9 cellular contexts compared by ENCODE assay signal in the genomic region with DNA sequence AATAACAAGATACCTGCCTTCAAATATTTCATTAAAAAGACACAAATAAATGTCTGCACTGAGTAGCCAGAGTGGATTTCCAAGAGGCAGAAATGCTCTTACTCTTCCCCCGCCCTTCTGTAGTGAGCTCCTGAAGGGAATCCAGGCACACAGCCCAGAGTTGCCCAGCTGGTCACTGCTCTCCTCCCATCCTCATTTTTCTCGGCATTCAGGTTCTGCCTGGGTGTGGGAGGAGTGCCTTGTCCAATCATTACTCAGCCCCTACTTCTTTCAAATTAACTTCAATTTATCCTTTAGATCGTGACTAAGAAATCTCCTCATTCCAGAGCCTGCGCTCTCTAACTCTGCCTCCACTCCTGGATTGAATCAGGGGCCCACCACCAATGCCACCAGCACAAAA. TPM values are rescaled to one million over a fixed set of nuclear protein-coding genes. Genes with fewer than 3 reads are reported as not detected.
A peak's percentile ranks its signal among the peaks of the same experiment; 100 is the strongest.
DNase-seq lines count a peak whose midpoint lies in the region; ATAC-seq and TF ChIP-seq lines count a peak whose summit lies in the region.
"Had no signal": no experiment of that assay in that cellular context is flagged by ENCODE, and none has a peak within 500 bp of the region (broad histone marks: within the 10 kb centered on the region; RNA-seq: fewer than 3 reads in every experiment).

No MANE protein-coding gene starts in this region.

- CTCF ChIA-PET in A673 (lab: Charles Lee): no interaction called here
- CTCF ChIA-PET in activated CD4-positive, alpha-beta memory T cell treated with anti-CD3 and anti-CD28 coated beads, Interleukin-2, amount 10 ng/mL, durations not matched to agents 7 days and 5 days (lab: Charles Lee): no interaction called here

- no peaks in the 10 kb centered on the region for H3K36me3 Mint-ChIP-seq in effector memory CD8-positive, alpha-beta T cell (ENCODE audit: insufficient read depth)
- peaks cover 12% of the 10 kb centered on the region for H3K36me3 Mint-ChIP-seq in activated CD4-positive, alpha-beta memory T cell treated with anti-CD3 and anti-CD28 coated beads, Interleukin-2, amount 10 ng/mL, durations not matched to agents 7 days and 5 days (ENCODE audit: low read depth)

- DNase-seq in A673 (ENCODE audit: low spot score) (peak; percentile 22), mucosa of descending colon (peak; percentile 61 to 70 (median 62)), cortex of kidney (lab: John Stamatoyannopoulos, UW) (no peak)
- DNase-seq in effector memory CD8-positive, alpha-beta T cell: no peak
- no peak for DNase-seq in activated CD4-positive, CD25-positive, alpha-beta regulatory T cell treated with anti-CD3 and anti-CD28 coated beads, Interleukin-2, amount 50 U/mL, for 72 hours
- no peak for DNase-seq in activated CD4-positive, alpha-beta memory T cell treated with anti-CD3 and anti-CD28 coated beads, Interleukin-2, amount 10 ng/mL, durations not matched to agents 7 days and 5 days
- DNase-seq: NCI-H146 had no signal

- POLR2A ChIA-PET in A673 (lab: Charles Lee; ENCODE audit: low non-redundant PET): no interaction called here
- POLR2A ChIA-PET in activated CD4-positive, alpha-beta memory T cell treated with anti-CD3 and anti-CD28 coated beads, Interleukin-2, amount 10 ng/mL, durations not matched to agents 7 days and 5 days (lab: Charles Lee): no interaction called here

- H3K27me3 ChIP-seq in A673 (replicated peaks; ENCODE audit: insufficient read depth, low read depth, low read length, poor library complexity): no peaks in the 10 kb centered on the region

- H3K4me1 ChIP-seq in A673 (ENCODE audit: insufficient read depth, low read length, poor library complexity, severe bottlenecking) (no peaks in the 10 kb centered on the region), mucosa of descending colon (ENCODE audit: low read depth) (peaks cover 47% of the 10 kb centered on the region)

- no peaks in the 10 kb centered on the region for H3K9me3 Mint-ChIP-seq in effector memory CD8-positive, alpha-beta T cell
- H3K9me3 Mint-ChIP-seq in activated CD4-positive, alpha-beta memory T cell treated with anti-CD3 and anti-CD28 coated beads, Interleukin-2, amount 10 ng/mL, durations not matched to agents 7 days and 5 days: no peaks in the 10 kb centered on the region

- H3K9me3 ChIP-seq in A673 (ENCODE audit: low read depth, low read length, poor library complexity, severe bottlenecking) (no peaks in the 10 kb centered on the region), mucosa of descending colon (no peaks in the 10 kb centered on the region)

- peaks cover 51 to 59% of the 10 kb centered on the region in 2 donors for H3K4me1 Mint-ChIP-seq in effector memory CD8-positive, alpha-beta T cell (ENCODE audit: low read depth in 2 of 2)
- peaks cover 13% of the 10 kb centered on the region for H3K4me1 Mint-ChIP-seq in activated CD4-positive, alpha-beta memory T cell treated with anti-CD3 and anti-CD28 coated beads, Interleukin-2, amount 10 ng/mL, durations not matched to agents 7 days and 5 days

- peak overlapping the region; percentile 51 to 87 for H3K27ac Mint-ChIP-seq in effector memory CD8-positive, alpha-beta T cell
- H3K27ac Mint-ChIP-seq in activated CD4-positive, alpha-beta memory T cell treated with anti-CD3 and anti-CD28 coated beads, Interleukin-2, amount 10 ng/mL, durations not matched to agents 7 days and 5 days: no peak overlapping the region

- no peak overlapping the region for H3K27ac ChIP-seq in A673 (ENCODE audit: low read depth, low read length, poor library complexity, severe bottlenecking)

- TF ChIP-seq CTCF in A673 (conservative IDR thresholded peaks at IDR 0.05; ENCODE audit: low read depth, low read length): no peak
- no peak for TF ChIP-seq CTCF in mucosa of descending colon (IDR thresholded peaks at IDR 0.05)

- BruUV-seq in A673 (replicated peaks; lab: Mats Ljungman, UMichigan): no TSS peak

- intact Hi-C loops in A673 (cut with micrococcal nuclease; ENCODE audit: unreplicated experiment): no loop called here
- intact Hi-C loops in mucosa of descending colon (cut with DNase I, micrococcal nuclease): no loop called here

- H3K4me3 Mint-ChIP-seq in effector memory CD8-positive, alpha-beta T cell: no peak overlapping the region
- H3K4me3 Mint-ChIP-seq in activated CD4-positive, alpha-beta memory T cell treated with anti-CD3 and anti-CD28 coated beads, Interleukin-2, amount 10 ng/mL, durations not matched to agents 7 days and 5 days: no peak overlapping the region

- no peak overlapping the region for H3K4me3 ChIP-seq in A673 (ENCODE audit: low read depth, low read length, poor library complexity, severe bottlenecking)
- H3K4me3 ChIP-seq in mucosa of descending colon: no peak overlapping the region

- TF ChIP-seq EP300 in Ishikawa (IDR thresholded peaks at IDR 0.05; ENCODE audit: borderline replicate concordance): no peak

- no peak for ATAC-seq in effector memory CD8-positive, alpha-beta T cell (replicated peaks)
- peak; percentile 78 for ATAC-seq in mucosa of descending colon
- no peak for ATAC-seq in HG02884 (IDR thresholded peaks at IDR 0.05; ENCODE audit: unreplicated experiment)

- no peak for TF ChIP-seq RAD21 in Ishikawa (IDR thresholded peaks at IDR 0.05; ENCODE audit: low read depth)

- H3K36me3 ChIP-seq in A673 (ENCODE audit: insufficient read depth, low read length, poor library complexity, severe bottlenecking): no peaks in the 10 kb centered on the region
- no peaks in the 10 kb centered on the region for H3K36me3 ChIP-seq in mucosa of descending colon (ENCODE audit: low read depth)

- H3K27me3 Mint-ChIP-seq in effector memory CD8-positive, alpha-beta T cell: no peaks in the 10 kb centered on the region
- no peaks in the 10 kb centered on the region for H3K27me3 Mint-ChIP-seq in activated CD4-positive, alpha-beta memory T cell treated with anti-CD3 and anti-CD28 coated beads, Interleukin-2, amount 10 ng/mL, durations not matched to agents 7 days and 5 days

TF ChIP-seq in Ishikawa, 13 proteins besides CTCF, POLR2A, EP300 and RAD21:
- TF ChIP-seq NFIC (IDR thresholded peaks at IDR 0.05): peak; percentile 60; the same call in 1 of the 2 replicates
- no peak for TF ChIP-seq ZBTB7A (IDR thresholded peaks at IDR 0.05; ENCODE audit: low read depth)
- TF ChIP-seq TCF12 (IDR thresholded peaks at IDR 0.05; ENCODE audit: low read depth): peak; percentile 43; the same call in 1 of the 2 replicates

RNA-seq across cellular contexts. Expression of a gene that starts 12.2 kb away (rescaled TPM):
- 28.1 and 28.8 TPM in 2 replicates for total RNA-seq in A673 (2021)
- total RNA-seq in mucosa of descending colon: 10 to 100 TPM; 54.5 to 73.1 (median 62.7) TPM
- total RNA-seq in activated CD4-positive, alpha-beta memory T cell treated with anti-CD3 and anti-CD28 coated beads, Interleukin-2, amount 10 ng/mL, durations not matched to agents 7 days and 5 days: 10 to 100 TPM; 22.4 to 22.6 TPM

Comparison
In these comparisons a context has a peak if more than half of its experiments do, and no peak if none do; other contexts are left out.
1. DNase-seq: peak in A673 (single experiment) and mucosa of descending colon (3 of 3); none in effector memory CD8-positive, alpha-beta T cell (0 of 3), activated CD4-positive, CD25-positive, alpha-beta regulatory T cell treated with anti-CD3 and anti-CD28 coated beads, Interleukin-2, amount 50 U/mL, for 72 hours (single experiment), cortex of kidney (single experiment) and activated CD4-positive, alpha-beta memory T cell treated with anti-CD3 and anti-CD28 coated beads, Interleukin-2, amount 10 ng/mL, durations not matched to agents 7 days and 5 days (single experiment).